Comparison of ENCODE assay signal across 8 cellular contexts in genomic region chr10:44300666-44301649, GRCh38.
A peak's percentile ranks its signal among the peaks of the same experiment; 100 is the strongest.
DNase-seq lines count a peak whose midpoint lies in the region; ATAC-seq and TF ChIP-seq lines count a peak whose summit lies in the region.

No MANE protein-coding gene starts in this region.

- no peak overlapping the region for H3K27ac Mint-ChIP-seq in stimulated activated effector memory CD8-positive, alpha-beta T cell treated with anti-CD3 and anti-CD28 coated beads, Interleukin-12 subunit alpha, Interleukin-12 subunit beta, amount 100 ng/mL, for 72 hours
- no peak overlapping the region for H3K27ac Mint-ChIP-seq in CD8-positive, alpha-beta T cell

- no peak for TF ChIP-seq RAD21 in Ishikawa (IDR thresholded peaks at IDR 0.05; ENCODE audit: low read depth)

- intact Hi-C loops in OCI-LY7 (cut with micrococcal nuclease; ENCODE audit: unreplicated experiment), result no loop called here
- intact Hi-C loops in CD8-positive, alpha-beta T cell (cut with DNase I, micrococcal nuclease), result no loop called here

- H3K4me3 ChIP-seq in OCI-LY7 (ENCODE audit: low read depth, low read length, poor library complexity, severe bottlenecking), result no peak overlapping the region
- no peak overlapping the region for H3K4me3 ChIP-seq in CD8-positive, alpha-beta T cell (ENCODE audit: low read depth, low read length)

- no peaks in the 10 kb centered on the region for H3K36me3 ChIP-seq in OCI-LY7 (ENCODE audit: insufficient read depth, low read length)
- no peaks in the 10 kb centered on the region for H3K36me3 ChIP-seq in CD8-positive, alpha-beta T cell (ENCODE audit: insufficient read depth, low read length)

- no peaks in the 10 kb centered on the region for H3K36me3 Mint-ChIP-seq in stimulated activated effector memory CD8-positive, alpha-beta T cell treated with anti-CD3 and anti-CD28 coated beads, Interleukin-12 subunit alpha, Interleukin-12 subunit beta, amount 100 ng/mL, for 72 hours
- no peaks in the 10 kb centered on the region for H3K36me3 Mint-ChIP-seq in CD8-positive, alpha-beta T cell

- H4K20me1 ChIP-seq in OCI-LY7 (ENCODE audit: insufficient read depth, low read length), result no peaks in the 10 kb centered on the region

- no peaks in the 10 kb centered on the region for H3K9me2 ChIP-seq in OCI-LY7 (ENCODE audit: insufficient read depth, low read length)

- H3K4me1 ChIP-seq in OCI-LY7 (ENCODE audit: insufficient read depth, low read length, poor library complexity, severe bottlenecking), result no peaks in the 10 kb centered on the region
- H3K4me1 ChIP-seq in CD8-positive, alpha-beta T cell (ENCODE audit: insufficient read depth, low read length), result no peaks in the 10 kb centered on the region

- TF ChIP-seq EP300 in Ishikawa (IDR thresholded peaks at IDR 0.05; ENCODE audit: borderline replicate concordance), result no peak

- TF ChIP-seq CTCF in OCI-LY7 (conservative IDR thresholded peaks at IDR 0.05; ENCODE audit: low read length), result no peak
- TF ChIP-seq CTCF in CD8-positive, alpha-beta T cell (IDR thresholded peaks at IDR 0.05), result no peak

- H3K79me2 ChIP-seq in OCI-LY7 (ENCODE audit: insufficient read depth, low read depth, low read length), result no peaks in the 10 kb centered on the region

- no peak overlapping the region for H3K27ac ChIP-seq in OCI-LY7 (ENCODE audit: low read depth, low read length, poor library complexity, severe bottlenecking)
- no peak overlapping the region for H3K27ac ChIP-seq in CD8-positive, alpha-beta T cell (ENCODE audit: low read depth, low read length)

- H3K4me2 ChIP-seq in OCI-LY7 (ENCODE audit: low read length), result no peak overlapping the region

- POLR2A ChIA-PET in OCI-LY7 (lab: Charles Lee), result interaction anchor here (0.6 kb wide), 1 partner anchor 837 kb away, joined by 4 read pairs; no protein-coding TSS in a partner anchor
- POLR2A ChIA-PET in CD8-positive, alpha-beta T cell (lab: Charles Lee), result no interaction called here

- no peaks in the 10 kb centered on the region for H3K27me3 ChIP-seq in CD8-positive, alpha-beta T cell (ENCODE audit: insufficient read depth, low read length)

- no peak overlapping the region for H2AFZ ChIP-seq in OCI-LY7 (ENCODE audit: low read length)

- ATAC-seq in GM21619 (IDR thresholded peaks at IDR 0.05; ENCODE audit: unreplicated experiment), result peak; percentile 69
- peak; percentile 96 for ATAC-seq in stimulated activated effector memory CD8-positive, alpha-beta T cell treated with anti-CD3 and anti-CD28 coated beads, Interleukin-12 subunit alpha, Interleukin-12 subunit beta, amount 100 ng/mL, for 72 hours
- ATAC-seq in CD8-positive, alpha-beta T cell, result no peak

- H3K9me3 Mint-ChIP-seq in stimulated activated effector memory CD8-positive, alpha-beta T cell treated with anti-CD3 and anti-CD28 coated beads, Interleukin-12 subunit alpha, Interleukin-12 subunit beta, amount 100 ng/mL, for 72 hours, result no peaks in the 10 kb centered on the region
- peaks cover 3% of the 10 kb centered on the region for H3K9me3 Mint-ChIP-seq in CD8-positive, alpha-beta T cell

- H3K27me3 Mint-ChIP-seq in CD8-positive, alpha-beta T cell (ENCODE audit: low read depth), result peaks cover 7% of the 10 kb centered on the region

- no TSS peak for BruUV-seq in OCI-LY7 (replicated peaks; lab: Mats Ljungman, UMichigan)

- DNase-seq in GM04504 (ENCODE audit: low read depth), result peak; percentile 99
- DNase-seq in cerebellum (ENCODE audit: low spot score), result peak; percentile 42
- DNase-seq in stimulated activated effector memory CD8-positive, alpha-beta T cell treated with anti-CD3 and anti-CD28 coated beads, Interleukin-12 subunit alpha, Interleukin-12 subunit beta, amount 100 ng/mL, for 72 hours (ENCODE audit: low spot score in 2 of 2), result peak in 1 of 2 donors; percentile 74
- DNase-seq in activated CD4-positive, alpha-beta T cell treated with anti-CD3 and anti-CD28 coated beads for 1 hour, result no peak
- DNase-seq in OCI-LY7 (ENCODE audit: low spot score), result no peak
- DNase-seq in CD8-positive, alpha-beta T cell, result no peak

- H3K4me3 Mint-ChIP-seq in stimulated activated effector memory CD8-positive, alpha-beta T cell treated with anti-CD3 and anti-CD28 coated beads, Interleukin-12 subunit alpha, Interleukin-12 subunit beta, amount 100 ng/mL, for 72 hours, result no peak overlapping the region
- no peak overlapping the region for H3K4me3 Mint-ChIP-seq in CD8-positive, alpha-beta T cell

- CTCF ChIA-PET in OCI-LY7 (lab: Charles Lee; ENCODE audit: unreplicated experiment), result no interaction called here
- CTCF ChIA-PET in CD8-positive, alpha-beta T cell (lab: Charles Lee), result no interaction called here

- no peaks in the 10 kb centered on the region for H3K4me1 Mint-ChIP-seq in stimulated activated effector memory CD8-positive, alpha-beta T cell treated with anti-CD3 and anti-CD28 coated beads, Interleukin-12 subunit alpha, Interleukin-12 subunit beta, amount 100 ng/mL, for 72 hours
- no peaks in the 10 kb centered on the region for H3K4me1 Mint-ChIP-seq in CD8-positive, alpha-beta T cell (ENCODE audit: low read depth)

- no peaks in the 10 kb centered on the region; the same call in 1 of the 2 replicates for H3K9me3 ChIP-seq in OCI-LY7 (ENCODE audit: low read length)
- no peaks in the 10 kb centered on the region for H3K9me3 ChIP-seq in CD8-positive, alpha-beta T cell (ENCODE audit: low read length)

TF ChIP-seq in Ishikawa, 13 proteins besides CTCF, POLR2A, EP300 and RAD21:
- TF ChIP-seq NFIC (IDR thresholded peaks at IDR 0.05), result peak; percentile 75
- TF ChIP-seq REST (IDR thresholded peaks at IDR 0.05; ENCODE audit: low read depth), result no peak
- peak; percentile 53; the same call in 1 of the 2 replicates for TF ChIP-seq TCF12 (IDR thresholded peaks at IDR 0.05; ENCODE audit: low read depth)
- TF ChIP-seq CEBPB (IDR thresholded peaks at IDR 0.05), result no peak
- TF ChIP-seq FOXM1 (IDR thresholded peaks at IDR 0.05; ENCODE audit: borderline replicate concordance, low read depth), result no peak
- no peak for TF ChIP-seq TAF1 (IDR thresholded peaks at IDR 0.05; ENCODE audit: low read depth)

Comparison
In these comparisons a context has a peak if more than half of its experiments do, and no peak if none do; other contexts are left out.
1. DNase-seq: peak in GM04504 (single experiment) and cerebellum (single experiment); none in activated CD4-positive, alpha-beta T cell treated with anti-CD3 and anti-CD28 coated beads for 1 hour (single experiment), OCI-LY7 (single experiment) and CD8-positive, alpha-beta T cell (0 of 7).